Comparison of ENCODE assay signal across 8 cellular contexts in genomic region chr14:31090872-31091764, GRCh38.
DNase-seq lines count a peak whose midpoint lies in the region; ATAC-seq and TF ChIP-seq lines count a peak whose summit lies in the region.

No MANE protein-coding gene starts in this region.

- H3K4me1 Mint-ChIP-seq in CD8-positive, alpha-beta T cell (ENCODE audit: low read depth): no peaks in the 10 kb centered on the region

- no peaks in the 10 kb centered on the region for H3K27me3 ChIP-seq in CD8-positive, alpha-beta T cell (ENCODE audit: insufficient read depth, low read length)

- ATAC-seq in CD8-positive, alpha-beta T cell: no peak
- no peak for ATAC-seq in GM21619 (IDR thresholded peaks at IDR 0.05; ENCODE audit: unreplicated experiment)
- no peak for ATAC-seq in GM18511 (IDR thresholded peaks at IDR 0.05; ENCODE audit: unreplicated experiment)

- POLR2A ChIA-PET in CD8-positive, alpha-beta T cell (lab: Charles Lee): no interaction called here
- POLR2A ChIA-PET in GM10248 (lab: Yijun Ruan, JAX): no interaction called here

- no peak overlapping the region for H3K4me3 ChIP-seq in CD8-positive, alpha-beta T cell (ENCODE audit: low read depth, low read length)

- H3K27me3 Mint-ChIP-seq in CD8-positive, alpha-beta T cell (ENCODE audit: low read depth): no peaks in the 10 kb centered on the region

- H3K36me3 Mint-ChIP-seq in CD8-positive, alpha-beta T cell: no peaks in the 10 kb centered on the region

- no peaks in the 10 kb centered on the region for H3K36me3 ChIP-seq in CD8-positive, alpha-beta T cell (ENCODE audit: insufficient read depth, low read length)

- no peak for TF ChIP-seq CTCF in CD8-positive, alpha-beta T cell (IDR thresholded peaks at IDR 0.05)
- no peak for TF ChIP-seq CTCF in GM10248 (IDR thresholded peaks at IDR 0.05; ENCODE audit: control extremely low read depth, extremely low read depth, low read depth, missing control alignments)

- no peaks in the 10 kb centered on the region for H3K4me1 ChIP-seq in CD8-positive, alpha-beta T cell (ENCODE audit: insufficient read depth, low read length)

- H3K4me3 Mint-ChIP-seq in CD8-positive, alpha-beta T cell: no peak overlapping the region

- no peaks in the 10 kb centered on the region for H3K9me3 Mint-ChIP-seq in CD8-positive, alpha-beta T cell

- CTCF ChIA-PET in CD8-positive, alpha-beta T cell (lab: Charles Lee): interaction anchor here (1.4 kb wide), 1 partner anchor 111 kb away, joined by 9 read pairs; no protein-coding TSS in a partner anchor
- CTCF ChIA-PET in GM10248 (lab: Yijun Ruan, JAX): interaction anchor here (1.8 to 2.2 kb wide), 2 partner anchors 9 to 10 kb away, joined by 8 read pairs; no protein-coding TSS in a partner anchor

- peak overlapping the region; percentile 9 for H3K27ac Mint-ChIP-seq in CD8-positive, alpha-beta T cell

- no peaks in the 10 kb centered on the region for H3K9me3 ChIP-seq in CD8-positive, alpha-beta T cell (ENCODE audit: low read length)

- intact Hi-C loops in CD8-positive, alpha-beta T cell (cut with DNase I, micrococcal nuclease): no loop called here

- DNase-seq in CD8-positive, alpha-beta T cell: no peak
- peak; percentile 48 for DNase-seq in NCI-H146 (lab: John Stamatoyannopoulos, UW)
- DNase-seq in dermis microvascular lymphatic vessel endothelial cell (ENCODE audit: low read depth in 2 of 2): peak; percentile 30 to 75
- DNase-seq in non-pigmented ciliary epithelial cell (ENCODE audit: low read depth): peak; percentile 76
- DNase-seq in GM10248 (ENCODE audit: extremely low spot score): no peak
- DNase-seq in COR-L47 (lab: John Stamatoyannopoulos, UW): no peak

- no peak overlapping the region for H3K27ac ChIP-seq in CD8-positive, alpha-beta T cell (ENCODE audit: low read depth, low read length)

Comparison
In these comparisons a context has a peak if more than half of its experiments do, and no peak if none do; other contexts are left out.
1. DNase-seq: peak in NCI-H146 (single experiment), dermis microvascular lymphatic vessel endothelial cell (2 of 2) and non-pigmented ciliary epithelial cell (single experiment); none in CD8-positive, alpha-beta T cell (0 of 7), GM10248 (single experiment) and COR-L47 (single experiment).